ENCODE assay signal across 1 cellular context in the genomic region with DNA sequence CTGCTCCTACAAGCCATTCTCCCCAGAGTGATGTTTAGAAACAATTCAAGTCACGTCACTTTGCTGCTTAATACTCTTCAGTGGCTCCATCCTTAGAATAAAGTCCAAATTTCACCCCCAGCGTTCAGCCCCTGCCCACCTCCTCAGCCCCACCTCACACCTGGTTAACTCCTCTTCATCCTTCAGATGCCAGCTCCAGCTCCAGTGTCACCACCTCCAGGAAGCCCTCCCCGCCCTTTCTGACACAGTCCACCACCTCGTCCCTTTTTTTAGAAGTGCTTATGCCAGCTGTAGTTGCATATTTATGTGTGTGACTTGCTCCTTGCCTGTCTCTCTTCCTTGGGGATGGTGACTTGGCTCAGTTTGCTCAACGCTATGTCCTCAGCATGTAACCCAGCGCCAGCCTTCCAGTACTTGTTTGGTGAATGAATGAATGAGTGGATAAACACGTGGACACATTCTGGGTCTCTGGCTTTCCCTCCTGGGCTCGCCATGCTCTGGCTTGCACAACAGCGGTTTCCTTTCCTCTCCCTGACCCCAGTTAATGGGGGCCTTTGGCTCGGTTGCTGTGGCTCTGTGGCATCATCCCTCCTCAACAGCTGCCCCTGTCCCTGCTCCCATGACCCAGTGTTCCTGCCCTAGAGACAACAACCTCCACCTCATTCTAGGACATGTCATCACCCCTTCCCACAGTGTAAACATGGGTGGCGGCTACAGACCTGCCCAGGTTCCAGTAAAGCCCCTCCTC.
TF ChIP-seq lines count a peak whose summit lies in the region.

No MANE protein-coding gene starts in this region.

TF ChIP-seq in K562, 482 proteins besides CTCF, POLR2A, EP300 and RAD21:
- TF ChIP-seq SAFB (IDR thresholded peaks at IDR 0.05; ENCODE audit: borderline replicate concordance, low read depth, low read length) = no peak
- 0 out of 2 replicates have a peak, but pooled peaks have one; percentile 14 for TF ChIP-seq BCOR (IDR thresholded peaks at IDR 0.05)
- TF ChIP-seq ZFP36 (IDR thresholded peaks at IDR 0.05; ENCODE audit: low read depth, low read length, partially characterized antibody) = peak; percentile 94
TF ChIP-seq in K562: peak in this region for 2.
